In the genomic region with DNA sequence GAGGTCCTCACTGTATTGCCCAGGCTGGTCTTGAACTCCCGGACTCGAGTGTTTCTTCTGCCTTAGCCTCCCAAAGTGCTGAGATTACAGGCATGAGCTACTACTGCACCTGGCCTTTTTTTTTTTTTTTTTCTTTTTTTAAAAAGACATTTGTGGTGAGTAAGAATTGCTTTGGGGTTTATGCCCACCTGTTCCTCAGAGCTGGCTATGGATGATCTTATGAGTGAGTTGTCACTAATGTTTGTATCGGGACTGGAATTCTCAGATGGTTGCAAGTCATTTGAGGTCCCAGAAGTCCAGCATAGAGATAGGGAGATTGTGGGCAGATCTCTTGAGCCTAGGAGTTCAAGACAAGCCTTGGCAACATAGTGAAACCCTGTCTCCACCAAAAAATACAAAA, we compare ENCODE assay signal across 27 cellular contexts.
"Had no signal": no experiment of that assay in that cellular context is flagged by ENCODE, and none has a peak within 500 bp of the region (broad histone marks: within the 10 kb centered on the region; RNA-seq: fewer than 3 reads in every experiment).

No MANE protein-coding gene starts in this region.

- H3K4me3 Mint-ChIP-seq: activated CD8-positive, alpha-beta T cell treated with anti-CD3 and anti-CD28 coated beads, Interleukin-2, amount 10 ng/mL, durations not matched to agents 7 days and 5 days; activated naive CD4-positive, alpha-beta T cell treated with anti-CD3 and anti-CD28 coated beads for 36 hours; activated naive CD8-positive, alpha-beta T cell; T-helper 1 cell treated with Interleukin-12 subunit alpha and Interleukin-12 subunit beta and Interleukin-4 antibody, amounts not matched to agents 30 μg/mL and 1 μg/mL, for 36 hours; WTC11 had no signal

- H3K9me3 ChIP-seq: adrenal gland, MG63 had no signal

- H3K9me3 Mint-ChIP-seq: activated naive CD4-positive, alpha-beta T cell treated with anti-CD3 and anti-CD28 coated beads for 36 hours; IgD-negative memory B cell; T-helper 1 cell treated with Interleukin-12 subunit alpha and Interleukin-12 subunit beta and Interleukin-4 antibody, amounts not matched to agents 30 μg/mL and 1 μg/mL, for 36 hours; WTC11 had no signal

- ATAC-seq: activated CD8-positive, alpha-beta T cell treated with anti-CD3 and anti-CD28 coated beads, Interleukin-2, amount 10 ng/mL, durations not matched to agents 7 days and 5 days; WTC11 had no signal

- H3K27ac Mint-ChIP-seq: activated naive CD4-positive, alpha-beta T cell treated with anti-CD3 and anti-CD28 coated beads for 36 hours; T-helper 1 cell treated with Interleukin-12 subunit alpha and Interleukin-12 subunit beta and Interleukin-4 antibody, amounts not matched to agents 30 μg/mL and 1 μg/mL, for 36 hours had no signal

- H3K27ac ChIP-seq: adrenal gland had no signal

- H3K27me3 Mint-ChIP-seq: activated naive CD8-positive, alpha-beta T cell; IgD-negative memory B cell had no signal

- DNase-seq: activated CD4-positive, alpha-beta T cell treated with anti-CD3 and anti-CD28 coated beads for 48 hours; activated CD4-positive, alpha-beta T cell treated with anti-CD3 and anti-CD28 coated beads, Interleukin-2, amount 50 U/mL, for 4 hours; activated CD4-positive, CD25-positive, alpha-beta regulatory T cell treated with anti-CD3 and anti-CD28 coated beads, Interleukin-2, amount 50 U/mL, for 72 hours; activated CD8-positive, alpha-beta memory T cell treated with anti-CD3 and anti-CD28 coated beads, Interleukin-2, amount 50 U/mL, for 48 hours; activated CD8-positive, alpha-beta T cell treated with anti-CD3 and anti-CD28 coated beads, Interleukin-2, amount 10 ng/mL, durations not matched to agents 7 days and 5 days; activated gamma-delta T cell; activated naive CD4-positive, alpha-beta T cell treated with anti-CD3 and anti-CD28 coated beads for 36 hours; activated T-cell treated with anti-CD3 and anti-CD28 coated beads, Interleukin-2, amount 50 U/mL, for 1 hour; adrenal gland; KG1; MG63; MV-4-11; NCI-H1092 treated with DMSO at 0.1 percent for 48 hours; NCI-H1417 treated with DMSO at 0.1 percent for 48 hours; NCI-H1694; NCI-H2029; NCI-H2107; NCI-H2171 treated with DMSO at 0.1 percent for 48 hours; NCI-H345; NCI-H510A; NCI-H69; SHP77 treated with DMSO at 0.1 percent for 48 hours; T-helper 9 cell had no signal

- H3K4me3 ChIP-seq: adrenal gland, MG63 had no signal

- H3K27me3 ChIP-seq: adrenal gland, MG63 had no signal
